ENCODE assay signal across 10 cellular contexts in genomic region chr3:28840976-28841376, GRCh38.
A peak's percentile ranks its signal among the peaks of the same experiment; 100 is the strongest.
DNase-seq lines count a peak whose midpoint lies in the region; ATAC-seq lines count a peak whose summit lies in the region.
"Had no signal": no experiment of that assay in that cellular context is flagged by ENCODE, and none has a peak within 500 bp of the region (broad histone marks: within the 10 kb centered on the region; RNA-seq: fewer than 3 reads in every experiment).

No MANE protein-coding gene starts in this region.

- ATAC-seq in HG02938 (IDR thresholded peaks at IDR 0.05; ENCODE audit: unreplicated experiment): peak; percentile 85
- ATAC-seq in stimulated activated memory B cell treated with anti-CD40 and anti-IgM and Interleukin-4, amounts not matched to agents 10 μg/mL and 1 μg/mL and 100 μg/mL, for 72 hours: peak; percentile 59

- H3K4me1 Mint-ChIP-seq in stimulated activated memory B cell treated with anti-CD40 and anti-IgM and Interleukin-4, amounts not matched to agents 10 μg/mL and 1 μg/mL and 100 μg/mL, for 72 hours: no peaks in the 10 kb centered on the region

- H3K27ac Mint-ChIP-seq in stimulated activated memory B cell treated with anti-CD40 and anti-IgM and Interleukin-4, amounts not matched to agents 10 μg/mL and 1 μg/mL and 100 μg/mL, for 72 hours: no peak overlapping the region

- H3K4me3 Mint-ChIP-seq in stimulated activated memory B cell treated with anti-CD40 and anti-IgM and Interleukin-4, amounts not matched to agents 10 μg/mL and 1 μg/mL and 100 μg/mL, for 72 hours: no peak overlapping the region

- no peaks in the 10 kb centered on the region for H3K27me3 Mint-ChIP-seq in stimulated activated memory B cell treated with anti-CD40 and anti-IgM and Interleukin-4, amounts not matched to agents 10 μg/mL and 1 μg/mL and 100 μg/mL, for 72 hours

- DNase-seq in activated naive CD4-positive, alpha-beta T cell treated with Interleukin-2 at 50 U/mL for 16 hours: peak; percentile 16
- no peak for DNase-seq in activated naive CD4-positive, alpha-beta T cell (lab: John Stamatoyannopoulos, UW)
- peak; percentile 37 for DNase-seq in activated CD4-positive, CD25-positive, alpha-beta regulatory T cell treated with anti-CD3 and anti-CD28 coated beads, Interleukin-2, amount 50 U/mL, for 72 hours
- DNase-seq in GDM1 (lab: John Stamatoyannopoulos, UW) (no peak), 8988T (no peak), AG20443 (ENCODE audit: low spot score) (no peak)
- DNase-seq: Karpas-422, occipital lobe had no signal

- no peaks in the 10 kb centered on the region for H3K36me3 Mint-ChIP-seq in stimulated activated memory B cell treated with anti-CD40 and anti-IgM and Interleukin-4, amounts not matched to agents 10 μg/mL and 1 μg/mL and 100 μg/mL, for 72 hours

- H3K9me3 Mint-ChIP-seq in stimulated activated memory B cell treated with anti-CD40 and anti-IgM and Interleukin-4, amounts not matched to agents 10 μg/mL and 1 μg/mL and 100 μg/mL, for 72 hours: peaks cover 3% of the 10 kb centered on the region

Comparison
In these comparisons a context has a peak if more than half of its experiments do, and no peak if none do; other contexts are left out.
1. DNase-seq: peak in activated naive CD4-positive, alpha-beta T cell treated with Interleukin-2 at 50 U/mL for 16 hours (single experiment) and activated CD4-positive, CD25-positive, alpha-beta regulatory T cell treated with anti-CD3 and anti-CD28 coated beads, Interleukin-2, amount 50 U/mL, for 72 hours (single experiment); none in activated naive CD4-positive, alpha-beta T cell (0 of 4), GDM1 (single experiment), 8988T (single experiment) and AG20443 (single experiment).